ENCODE assay signal across 9 cellular contexts in genomic region chr6:31094389-31094881, GRCh38. TPM values are rescaled to one million over a fixed set of nuclear protein-coding genes. Genes with fewer than 3 reads are reported as not detected.
DNase-seq lines count a peak whose midpoint lies in the region; ATAC-seq and TF ChIP-seq lines count a peak whose summit lies in the region.
"Had no signal": no experiment of that assay in that cellular context is flagged by ENCODE, and none has a peak within 500 bp of the region (broad histone marks: within the 10 kb centered on the region; RNA-seq: fewer than 3 reads in every experiment).

No MANE protein-coding gene starts in this region.

- H3K4me3 ChIP-seq in SK-N-SH (ENCODE audit: low read depth in 2 of 2, low read length in 1 of 2) (no peak overlapping the region), neural progenitor cell (no peak overlapping the region)

- H3K27ac ChIP-seq in SK-N-SH (ENCODE audit: low read depth in 2 of 2, low read length in 1 of 2) (no peak overlapping the region), neural progenitor cell (no peak overlapping the region)

- peaks cover 2% of the 10 kb centered on the region for H3K27me3 Mint-ChIP-seq in activated naive CD8-positive, alpha-beta T cell treated with anti-CD3 and anti-CD28 coated beads, Interleukin-2, amount 10 ng/mL, durations not matched to agents 7 days and 5 days
- H3K27me3 Mint-ChIP-seq in neural progenitor cell (ENCODE audit: insufficient read depth, low read depth) = peaks cover 2% of the 10 kb centered on the region

- CTCF ChIA-PET in SK-N-SH (lab: Yijun Ruan, JAX) = interaction anchor here (1.2 to 2.6 kb wide), 8 partner anchors 8 to 273 kb away, joined by 3 to 11 read pairs (median 6); no protein-coding TSS in a partner anchor

- no peaks in the 10 kb centered on the region for H3K36me3 ChIP-seq in SK-N-SH (replicated peaks in 1 of 2; ENCODE audit: control insufficient read depth in 1 of 2, insufficient read depth in 2 of 2, low read length in 1 of 2)
- H3K36me3 ChIP-seq in neural progenitor cell = no peaks in the 10 kb centered on the region

- TF ChIP-seq RAD21 in SK-N-SH (IDR thresholded peaks at IDR 0.05; ENCODE audit: low read length) = no peak

- POLR2A ChIA-PET in SK-N-SH (lab: Yijun Ruan, JAX) = interaction anchor here (0.5 to 0.6 kb wide), 2 partner anchors 11 to 414 kb away, joined by 3 to 6 read pairs; no protein-coding TSS in a partner anchor
- POLR2A ChIA-PET in activated naive CD8-positive, alpha-beta T cell treated with anti-CD3 and anti-CD28 coated beads, Interleukin-2, amount 10 ng/mL, durations not matched to agents 7 days and 5 days (lab: Charles Lee) = interaction anchor here (0.6 to 2.2 kb wide), 2 partner anchors 15 to 444 kb away, joined by 3 to 8 read pairs; no protein-coding TSS in a partner anchor

- no peaks in the 10 kb centered on the region for H3K36me3 Mint-ChIP-seq in activated naive CD8-positive, alpha-beta T cell treated with anti-CD3 and anti-CD28 coated beads, Interleukin-2, amount 10 ng/mL, durations not matched to agents 7 days and 5 days
- H3K36me3 Mint-ChIP-seq in neural progenitor cell = no peaks in the 10 kb centered on the region

- no peak overlapping the region for H3K9ac ChIP-seq in SK-N-SH
- H3K9ac ChIP-seq in neural progenitor cell = no peak overlapping the region

- H3K27me3 ChIP-seq in SK-N-SH (ENCODE audit: insufficient read depth) = no peaks in the 10 kb centered on the region
- no peaks in the 10 kb centered on the region for H3K27me3 ChIP-seq in neural progenitor cell

- TF ChIP-seq EP300 in SK-N-SH (IDR thresholded peaks at IDR 0.05; ENCODE audit: borderline replicate concordance in 1 of 2, low read depth in 1 of 2, low read length in 1 of 2) = no peak

- H3K9me3 ChIP-seq in SK-N-SH (no peaks in the 10 kb centered on the region), neural progenitor cell (ENCODE audit: low read depth) (no peaks in the 10 kb centered on the region)

- H3K4me1 Mint-ChIP-seq in activated naive CD8-positive, alpha-beta T cell treated with anti-CD3 and anti-CD28 coated beads, Interleukin-2, amount 10 ng/mL, durations not matched to agents 7 days and 5 days = peaks cover 18% of the 10 kb centered on the region
- H3K4me1 Mint-ChIP-seq in neural progenitor cell = no peaks in the 10 kb centered on the region

- H2AFZ ChIP-seq in SK-N-SH (ENCODE audit: low read depth) (peak overlapping the region; percentile 54), neural progenitor cell (replicated peaks) (peak overlapping the region; percentile 6)

- H3K9me3 Mint-ChIP-seq in activated naive CD8-positive, alpha-beta T cell treated with anti-CD3 and anti-CD28 coated beads, Interleukin-2, amount 10 ng/mL, durations not matched to agents 7 days and 5 days = no peaks in the 10 kb centered on the region
- no peaks in the 10 kb centered on the region for H3K9me3 Mint-ChIP-seq in neural progenitor cell

- 49% methylated on average over 2 of the region's 3 CpGs for WGBS in SK-N-SH (ENCODE audit: low lambda C conversion rate)

- H4K20me1 ChIP-seq in SK-N-SH (ENCODE audit: insufficient read depth) (no peaks in the 10 kb centered on the region), neural progenitor cell (ENCODE audit: low read depth) (no peaks in the 10 kb centered on the region)

- no peaks in the 10 kb centered on the region for H3K9me2 ChIP-seq in SK-N-SH

- TF ChIP-seq CTCF in SK-N-SH (IDR thresholded peaks at IDR 0.05) = no peak
- TF ChIP-seq CTCF in neural progenitor cell (IDR thresholded peaks at IDR 0.05) = no peak

- DNase-seq in COR-L47 (lab: John Stamatoyannopoulos, UW) (peak; percentile 64), SK-N-SH (no peak), neural progenitor cell (ENCODE audit: low spot score) (no peak), COLO829 (ENCODE audit: low spot score) (no peak), DMS 273 (lab: John Stamatoyannopoulos, UW; ENCODE audit: unreplicated experiment) (no peak), ureter (ENCODE audit: low spot score) (no peak)
- DNase-seq in activated naive CD8-positive, alpha-beta T cell treated with anti-CD3 and anti-CD28 coated beads, Interleukin-2, amount 10 ng/mL, durations not matched to agents 7 days and 5 days = peak; percentile 41

- H3K27ac Mint-ChIP-seq in activated naive CD8-positive, alpha-beta T cell treated with anti-CD3 and anti-CD28 coated beads, Interleukin-2, amount 10 ng/mL, durations not matched to agents 7 days and 5 days = peak overlapping the region; percentile 92
- H3K27ac Mint-ChIP-seq in neural progenitor cell = peak overlapping the region; percentile 82

- H3K4me2 ChIP-seq in SK-N-SH (peak overlapping the region; percentile 34; the same call in 1 of the 2 replicates), neural progenitor cell (no peak overlapping the region)

- H3F3A ChIP-seq in SK-N-SH (replicated peaks; ENCODE audit: insufficient read depth) = peaks cover 16% of the 10 kb centered on the region
- no peaks in the 10 kb centered on the region for H3F3A ChIP-seq in neural progenitor cell (ENCODE audit: low read depth)

- H3K4me3 Mint-ChIP-seq in activated naive CD8-positive, alpha-beta T cell treated with anti-CD3 and anti-CD28 coated beads, Interleukin-2, amount 10 ng/mL, durations not matched to agents 7 days and 5 days = peak overlapping the region; percentile 7
- peak overlapping the region; percentile 25 for H3K4me3 Mint-ChIP-seq in neural progenitor cell

- no peaks in the 10 kb centered on the region; the same call in 1 of the 2 replicates for H3K79me2 ChIP-seq in SK-N-SH (ENCODE audit: insufficient read depth)
- no peaks in the 10 kb centered on the region for H3K79me2 ChIP-seq in neural progenitor cell (ENCODE audit: low read depth)

- H3K4me1 ChIP-seq in SK-N-SH (ENCODE audit: control insufficient read depth in 1 of 2, insufficient read depth in 2 of 2, low read depth in 1 of 2, low read length in 1 of 2) = peaks cover 8 to 13% of the 10 kb centered on the region in 2 experiments; a peak in 2 of 4 replicates
- no peaks in the 10 kb centered on the region for H3K4me1 ChIP-seq in neural progenitor cell

- peak; percentile 77 for ATAC-seq in activated naive CD8-positive, alpha-beta T cell treated with anti-CD3 and anti-CD28 coated beads, Interleukin-2, amount 10 ng/mL, durations not matched to agents 7 days and 5 days (ENCODE audit: low read depth)
- ATAC-seq in HG03095 (IDR thresholded peaks at IDR 0.05; ENCODE audit: unreplicated experiment) = no peak

TF ChIP-seq in SK-N-SH, 30 proteins besides CTCF, POLR2A, EP300 and RAD21 (continues in another document):
- no peak for TF ChIP-seq MEF2A (IDR thresholded peaks at IDR 0.05; ENCODE audit: borderline replicate concordance, low read depth)
- TF ChIP-seq RCOR1 (IDR thresholded peaks at IDR 0.05; ENCODE audit: low read length) = no peak
- TF ChIP-seq ZBTB33 (IDR thresholded peaks at IDR 0.05; ENCODE audit: borderline replicate concordance, low read depth) = no peak
- no peak for TF ChIP-seq YY1 (IDR thresholded peaks at IDR 0.05; ENCODE audit: low read depth)
- peak; percentile 68 for TF ChIP-seq NFIC (IDR thresholded peaks at IDR 0.05; ENCODE audit: borderline replicate concordance)
- TF ChIP-seq, protein P1, sequence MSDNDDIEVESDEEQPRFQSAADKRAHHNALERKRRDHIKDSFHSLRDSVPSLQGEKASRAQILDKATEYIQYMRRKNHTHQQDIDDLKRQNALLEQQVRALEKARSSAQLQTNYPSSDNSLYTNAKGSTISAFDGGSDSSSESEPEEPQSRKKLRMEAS (IDR thresholded peaks at IDR 0.05; ENCODE audit: low read depth) = 0 out of 2 replicates have a peak, but pooled peaks have one; percentile 19

RNA-seq across cellular contexts. Expression of gene C6orf15, which starts 17.9 kb away (rescaled TPM):
- not detected in 2 replicates for polyA plus RNA-seq in SK-N-SH (2012; rRNA removed)
- 0.03 TPM in 1 of 2 replicates, not detected in the other for polyA plus RNA-seq in SK-N-SH (2012; cell fraction: cytosol; rRNA removed)
- not detected in 2 replicates for polyA plus RNA-seq in SK-N-SH (2012; cell fraction: nucleus; rRNA removed)
- total RNA-seq in activated naive CD8-positive, alpha-beta T cell treated with anti-CD3 and anti-CD28 coated beads, Interleukin-2, amount 10 ng/mL, durations not matched to agents 7 days and 5 days = not detected
- total RNA-seq in neural progenitor cell (ENCODE audit: low replicate concordance) = not detected in 2 replicates
- total RNA-seq in ureter = not detected
- total RNA-seq: SK-MEL-5 had no signal

RNA-seq across cellular contexts. Expression of gene PSORS1C1, which starts 20.2 kb away (rescaled TPM):
- polyA plus RNA-seq in SK-N-SH (2012; rRNA removed) = 3.0 and 3.1 TPM in 2 replicates
- 0.94 and 2.8 TPM in 2 replicates for polyA plus RNA-seq in SK-N-SH (2012; cell fraction: cytosol; rRNA removed)
- polyA plus RNA-seq in SK-N-SH (2012; cell fraction: nucleus; rRNA removed) = 10.7 and 14.9 TPM in 2 replicates
- not detected for total RNA-seq in activated naive CD8-positive, alpha-beta T cell treated with anti-CD3 and anti-CD28 coated beads, Interleukin-2, amount 10 ng/mL, durations not matched to agents 7 days and 5 days
- not detected in 2 replicates for total RNA-seq in neural progenitor cell (ENCODE audit: low replicate concordance)
- total RNA-seq in ureter = 0.10 TPM
- total RNA-seq: SK-MEL-5 had no signal

RNA-seq across cellular contexts. Expression of gene CDSN, which starts 25.8 kb away (rescaled TPM):
- 0.02 TPM in 1 of 2 replicates, not detected in the other for polyA plus RNA-seq in SK-N-SH (2012; rRNA removed)
- polyA plus RNA-seq in SK-N-SH (2012; cell fraction: cytosol; rRNA removed) = not detected in 2 replicates
- not detected in 2 replicates for polyA plus RNA-seq in SK-N-SH (2012; cell fraction: nucleus; rRNA removed)
- total RNA-seq in activated naive CD8-positive, alpha-beta T cell treated with anti-CD3 and anti-CD28 coated beads, Interleukin-2, amount 10 ng/mL, durations not matched to agents 7 days and 5 days = not detected
- total RNA-seq in neural progenitor cell (ENCODE audit: low replicate concordance) (not detected in 2 replicates), ureter (not detected)
- total RNA-seq: SK-MEL-5 had no signal

RNA-seq across cellular contexts. Expression of gene PSORS1C2, which starts 44.4 kb away (rescaled TPM):
- polyA plus RNA-seq in SK-N-SH (2012; rRNA removed) = not detected in 2 replicates
- polyA plus RNA-seq in SK-N-SH (2012; cell fraction: cytosol; rRNA removed) = 0.03 TPM in 1 of 2 replicates, not detected in the other
- polyA plus RNA-seq in SK-N-SH (2012; cell fraction: nucleus; rRNA removed) = not detected in 2 replicates
- not detected for total RNA-seq in activated naive CD8-positive, alpha-beta T cell treated with anti-CD3 and anti-CD28 coated beads, Interleukin-2, amount 10 ng/mL, durations not matched to agents 7 days and 5 days
- not detected in 2 replicates for total RNA-seq in neural progenitor cell (ENCODE audit: low replicate concordance)
- total RNA-seq in ureter = not detected
- total RNA-seq: SK-MEL-5 had no signal

Comparison
In these comparisons a context has a peak if more than half of its experiments do, and no peak if none do; other contexts are left out.
1. DNase-seq: peak in COR-L47 (single experiment) and activated naive CD8-positive, alpha-beta T cell treated with anti-CD3 and anti-CD28 coated beads, Interleukin-2, amount 10 ng/mL, durations not matched to agents 7 days and 5 days (single experiment); none in SK-N-SH (single experiment), neural progenitor cell (single experiment), COLO829 (single experiment), DMS 273 (single experiment) and ureter (single experiment).